22 cellular contexts compared by ENCODE assay signal in the genomic region with DNA sequence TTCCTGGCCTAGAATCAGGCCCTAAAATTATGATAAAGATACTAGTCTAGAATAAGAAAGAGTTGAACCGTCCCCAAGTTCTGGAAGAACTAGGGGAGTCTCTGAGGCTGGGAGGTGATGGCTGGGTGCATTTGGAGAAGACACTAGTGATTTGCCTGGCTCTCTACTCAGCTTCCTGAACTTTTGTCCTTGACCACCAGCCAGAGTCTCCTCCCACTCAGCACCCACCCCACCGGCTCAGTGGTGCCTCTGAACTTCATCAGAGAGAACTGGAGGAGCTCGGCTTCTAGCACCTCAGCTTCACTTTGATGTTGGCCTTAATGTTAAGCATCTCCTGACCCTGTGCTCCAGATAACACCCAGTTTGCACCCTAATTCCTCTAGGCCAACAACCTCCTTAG.
"Had no signal": no experiment of that assay in that cellular context is flagged by ENCODE, and none has a peak within 500 bp of the region (broad histone marks: within the 10 kb centered on the region; RNA-seq: fewer than 3 reads in every experiment).

No MANE protein-coding gene starts in this region.

- DNase-seq: colonic mucosa; effector CD8-positive, alpha-beta T cell; endodermal cell; gastrocnemius medialis; head of caudate nucleus; kidney; mesendoderm; midbrain; naive thymus-derived CD8-positive, alpha-beta T cell; nephron progenitor cell; nucleus accumbens; sigmoid colon; stimulated activated CD4-positive, alpha-beta T cell treated with anti-CD3 and anti-CD28 coated beads, Interleukin-15, amount 100 ng/mL, for 24 hours; stimulated activated CD4-positive, alpha-beta T cell treated with anti-CD3 and anti-CD28 coated beads, Interleukin-2, amount 100 ng/mL, for 48 hours; stimulated activated naive B cell treated with anti-CD40 and anti-IgM and Interleukin-4, amounts not matched to agents 10 μg/mL and 1 μg/mL and 100 μg/mL, for 72 hours had no signal

- H3K27ac ChIP-seq: colonic mucosa, gastrocnemius medialis, prostate gland, right atrium auricular region, sigmoid colon had no signal

- FAIRE-seq: kidney had no signal

- H3K27ac Mint-ChIP-seq: dendritic cell treated with granulocyte-macrophage colony-stimulating factor and Interleukin-4, amounts not matched to agents 40 ng/mL and 50 ng/mL, for 4 days; endodermal cell; naive thymus-derived CD8-positive, alpha-beta T cell; nephron progenitor cell; stimulated activated naive B cell treated with anti-CD40 and anti-IgM and Interleukin-4, amounts not matched to agents 10 μg/mL and 1 μg/mL and 100 μg/mL, for 72 hours; stimulated activated naive CD8-positive, alpha-beta T cell treated with anti-CD3 and anti-CD28 coated beads, Interleukin-15, Interleukin-2, amounts not matched to agents 100 ng/mL and 50 ng/mL, for 24 hours had no signal

- H3K36me3 ChIP-seq: colonic mucosa, gastrocnemius medialis, prostate gland, right atrium auricular region, sigmoid colon had no signal

- H3K9me3 ChIP-seq: colonic mucosa, gastrocnemius medialis, prostate gland, right atrium auricular region, sigmoid colon had no signal

- H3K4me3 ChIP-seq: colonic mucosa, gastrocnemius medialis, lung, prostate gland, right atrium auricular region, sigmoid colon had no signal

- H3K4me1 ChIP-seq: colonic mucosa, gastrocnemius medialis, prostate gland, right atrium auricular region had no signal

- H3K4me3 Mint-ChIP-seq: central memory CD8-positive, alpha-beta T cell; dendritic cell treated with granulocyte-macrophage colony-stimulating factor and Interleukin-4, amounts not matched to agents 40 ng/mL and 50 ng/mL, for 4 days; endodermal cell; naive thymus-derived CD8-positive, alpha-beta T cell; nephron progenitor cell; stimulated activated naive B cell treated with anti-CD40 and anti-IgM and Interleukin-4, amounts not matched to agents 10 μg/mL and 1 μg/mL and 100 μg/mL, for 72 hours; stimulated activated naive CD8-positive, alpha-beta T cell treated with anti-CD3 and anti-CD28 coated beads, Interleukin-15, Interleukin-2, amounts not matched to agents 100 ng/mL and 50 ng/mL, for 24 hours; type B pancreatic cell had no signal

- H3K4me1 Mint-ChIP-seq: central memory CD8-positive, alpha-beta T cell; nephron progenitor cell; stimulated activated naive B cell treated with anti-CD40 and anti-IgM and Interleukin-4, amounts not matched to agents 10 μg/mL and 1 μg/mL and 100 μg/mL, for 72 hours had no signal

- H3K9me3 Mint-ChIP-seq: central memory CD8-positive, alpha-beta T cell; dendritic cell treated with granulocyte-macrophage colony-stimulating factor and Interleukin-4, amounts not matched to agents 40 ng/mL and 50 ng/mL, for 4 days; endodermal cell; naive thymus-derived CD8-positive, alpha-beta T cell; nephron progenitor cell; stimulated activated naive B cell treated with anti-CD40 and anti-IgM and Interleukin-4, amounts not matched to agents 10 μg/mL and 1 μg/mL and 100 μg/mL, for 72 hours; stimulated activated naive CD8-positive, alpha-beta T cell treated with anti-CD3 and anti-CD28 coated beads, Interleukin-15, Interleukin-2, amounts not matched to agents 100 ng/mL and 50 ng/mL, for 24 hours had no signal

- H3K27me3 ChIP-seq: colonic mucosa, gastrocnemius medialis, right atrium auricular region, sigmoid colon had no signal

- H3K27me3 Mint-ChIP-seq: type B pancreatic cell had no signal

- H3K36me3 Mint-ChIP-seq: naive thymus-derived CD8-positive, alpha-beta T cell; stimulated activated naive B cell treated with anti-CD40 and anti-IgM and Interleukin-4, amounts not matched to agents 10 μg/mL and 1 μg/mL and 100 μg/mL, for 72 hours had no signal
